ENCODE assay signal across 10 cellular contexts in the genomic region with DNA sequence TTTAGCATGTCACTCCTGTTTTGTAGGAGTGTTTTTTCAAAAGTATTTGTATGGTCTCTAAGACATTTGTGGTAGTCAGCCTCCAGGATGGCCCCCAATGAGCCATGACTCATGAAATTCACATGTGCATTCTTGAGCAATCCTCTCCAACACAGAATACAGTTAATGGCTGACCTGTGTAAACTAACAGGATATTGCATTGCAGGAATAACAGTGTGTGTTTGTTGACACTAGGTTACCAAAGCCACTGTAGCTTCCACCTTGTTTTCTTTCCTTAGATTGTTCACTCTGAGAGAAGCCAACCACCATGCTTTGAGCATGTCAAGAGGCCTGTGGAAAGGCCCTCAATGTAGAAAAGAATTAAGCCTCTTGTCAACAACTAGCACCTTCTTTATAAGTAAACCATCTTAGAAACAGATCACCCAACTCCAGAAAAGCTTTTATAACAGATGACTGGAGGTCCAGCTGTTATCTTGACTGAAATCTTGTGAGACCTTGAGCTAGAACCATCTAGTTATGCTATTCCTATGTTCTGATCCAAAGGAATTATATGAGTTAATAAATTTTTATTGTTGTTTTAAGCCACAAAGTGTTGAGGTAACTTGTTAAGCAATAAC. TPM values are rescaled to one million over a fixed set of nuclear protein-coding genes. Genes with fewer than 3 reads are reported as not detected.
A peak's percentile ranks its signal among the peaks of the same experiment; 100 is the strongest.
DNase-seq lines count a peak whose midpoint lies in the region; ATAC-seq and TF ChIP-seq lines count a peak whose summit lies in the region.
"Had no signal": no experiment of that assay in that cellular context is flagged by ENCODE, and none has a peak within 500 bp of the region (broad histone marks: within the 10 kb centered on the region; RNA-seq: fewer than 3 reads in every experiment).

No MANE protein-coding gene starts in this region.

- BruUV-seq in Caco-2 (replicated peaks; lab: Mats Ljungman, UMichigan) = no TSS peak
- BruUV-seq in mammary epithelial cell (replicated peaks; lab: Mats Ljungman, UMichigan) = no TSS peak

- no peaks in the 10 kb centered on the region for H3K27me3 Mint-ChIP-seq in Caco-2 (ENCODE audit: insufficient read depth, unreplicated experiment)

- no peak overlapping the region for H3K23ac ChIP-seq in mesenchymal stem cell (ENCODE audit: low read length in 2 of 2)

- no peak for TF ChIP-seq POLR2A in ovary (IDR thresholded peaks at IDR 0.05)

- peaks cover 10% of the 10 kb centered on the region for H3K36me3 Mint-ChIP-seq in Caco-2 (ENCODE audit: insufficient read depth, unreplicated experiment)

- POLR2A ChIA-PET in Caco-2 (lab: Charles Lee) = no interaction called here

- no peak overlapping the region for H3K4ac ChIP-seq in mesenchymal stem cell (ENCODE audit: low read depth in 1 of 2, low read length in 2 of 2)

- no peak overlapping the region for H2BK12ac ChIP-seq in mesenchymal stem cell (ENCODE audit: low read length in 2 of 2)

- no peak overlapping the region for H4K8ac ChIP-seq in mesenchymal stem cell (ENCODE audit: low read length)

- H3K9me3 Mint-ChIP-seq in Caco-2 (ENCODE audit: unreplicated experiment) = no peaks in the 10 kb centered on the region

- H3K27ac Mint-ChIP-seq in Caco-2 (ENCODE audit: unreplicated experiment) = peak overlapping the region; percentile 71

- H3K18ac ChIP-seq in mesenchymal stem cell (ENCODE audit: low read depth in 1 of 2, low read length in 2 of 2) = no peak overlapping the region

- no peak overlapping the region for H2BK15ac ChIP-seq in mesenchymal stem cell (ENCODE audit: low read depth, poor library complexity, severe bottlenecking)

- no peak for ATAC-seq in GM21576 (IDR thresholded peaks at IDR 0.05; ENCODE audit: unreplicated experiment)
- no peak for ATAC-seq in HG03342 (IDR thresholded peaks at IDR 0.05; ENCODE audit: unreplicated experiment)

- intact Hi-C loops in Caco-2 (cut with micrococcal nuclease; ENCODE audit: unreplicated experiment) (loop anchor here (1.0 kb wide), 1 partner anchor 19 kb away; no protein-coding TSS in a partner anchor), mammary epithelial cell (cut with micrococcal nuclease) (no loop called here), ovary (cut with DNase I) (no loop called here)

- H3K4me1 ChIP-seq in Caco-2 (peaks cover 15% of the 10 kb centered on the region), mammary epithelial cell (ENCODE audit: insufficient read depth, low read length) (peaks cover 6% of the 10 kb centered on the region), mesenchymal stem cell (ENCODE audit: control insufficient read depth, insufficient read depth, low read depth, low read length) (peaks cover 8% of the 10 kb centered on the region), ovary (ENCODE audit: insufficient read depth) (no peaks in the 10 kb centered on the region)

- H3K4me1 Mint-ChIP-seq in Caco-2 (ENCODE audit: low read depth, unreplicated experiment) = peaks cover 8% of the 10 kb centered on the region

- no peak for TF ChIP-seq EP300 in ovary (IDR thresholded peaks at IDR 0.05)

- CTCF ChIA-PET in Caco-2 (lab: Charles Lee) (interaction anchor here (0.5 kb wide), 1 partner anchor 14 kb away, joined by 3 read pairs; no protein-coding TSS in a partner anchor), mammary epithelial cell (lab: Charles Lee; ENCODE audit: low non-redundant PET) (no interaction called here)

- H3K27me3 ChIP-seq in Caco-2 (replicated peaks; ENCODE audit: control insufficient read depth, insufficient read depth, low read length) = no peaks in the 10 kb centered on the region
- no peaks in the 10 kb centered on the region for H3K27me3 ChIP-seq in mammary epithelial cell (ENCODE audit: insufficient read depth, low read length)
- H3K27me3 ChIP-seq in mesenchymal stem cell (ENCODE audit: control insufficient read depth in 1 of 2, insufficient read depth in 1 of 2, low read length in 2 of 2) = no peaks in the 10 kb centered on the region
- H3K27me3 ChIP-seq in ovary = no peaks in the 10 kb centered on the region

- H3K4me2 ChIP-seq in mammary epithelial cell (ENCODE audit: insufficient read depth, low read depth, low read length) (no peak overlapping the region), mesenchymal stem cell (ENCODE audit: low read length, poor library complexity, severe bottlenecking) (no peak overlapping the region)

- TF ChIP-seq CTCF in Caco-2 (IDR thresholded peaks at IDR 0.05; ENCODE audit: insufficient read depth in 1 of 2, low read depth in 1 of 2, low read length in 1 of 2, severe bottlenecking in 1 of 2, unreplicated experiment in 1 of 2) (no peak), LNCaP clone FGC (IDR thresholded peaks at IDR 0.05; ENCODE audit: control insufficient read depth, extremely low read depth, insufficient read depth) (no peak), mammary epithelial cell (conservative IDR thresholded peaks at IDR 0.05 in 1 of 2, IDR thresholded peaks at IDR 0.05 in 1 of 2; ENCODE audit: extremely low read depth in 1 of 2, insufficient read depth in 1 of 2, low read depth in 1 of 2, low read length in 2 of 2) (no peak), ovary (IDR thresholded peaks at IDR 0.05) (no peak)

- in situ Hi-C loops in mammary epithelial cell (cut with MboI; ENCODE audit: low sequenced_read_pairs in 2 of 2) = no loop called here

- no peak overlapping the region for H4K91ac ChIP-seq in mesenchymal stem cell (ENCODE audit: low read length)

- no peak overlapping the region for H2BK5ac ChIP-seq in mesenchymal stem cell (ENCODE audit: low read depth, low read length, poor library complexity, severe bottlenecking)

- H3K4me3 ChIP-seq in Caco-2 (ENCODE audit: low read depth, low read length) (no peak overlapping the region), LNCaP clone FGC (ENCODE audit: low read depth, low read length) (no peak overlapping the region), mammary epithelial cell (replicated peaks in 1 of 3; ENCODE audit: insufficient read depth in 1 of 3, low read depth in 2 of 3, low read length in 3 of 3) (no peak overlapping the region), mesenchymal stem cell (ENCODE audit: insufficient read depth in 1 of 2, low read depth in 1 of 2, low read length in 2 of 2) (no peak overlapping the region), ovary (no peak overlapping the region)

- H2BK120ac ChIP-seq in mesenchymal stem cell (ENCODE audit: low read depth, low read length) = no peak overlapping the region

- H3K79me2 ChIP-seq in mammary epithelial cell (ENCODE audit: insufficient read depth, low read length) = no peaks in the 10 kb centered on the region

- peak overlapping the region; percentile 61 for H2AFZ ChIP-seq in mammary epithelial cell (ENCODE audit: low read depth, low read length)
- H2AFZ ChIP-seq in mesenchymal stem cell (ENCODE audit: low read depth, low read length) = no peak overlapping the region

- no peak overlapping the region for H3K4me3 Mint-ChIP-seq in Caco-2 (ENCODE audit: unreplicated experiment)

- peaks cover 9% of the 10 kb centered on the region for H3K79me1 ChIP-seq in mesenchymal stem cell (replicated peaks; ENCODE audit: low read length, poor library complexity, severe bottlenecking)

- no peak overlapping the region for H3K14ac ChIP-seq in mesenchymal stem cell (ENCODE audit: low read length in 2 of 2)

- H3K9me3 ChIP-seq in Caco-2 (no peaks in the 10 kb centered on the region), mammary epithelial cell (replicated peaks; ENCODE audit: insufficient read depth, low read length) (no peaks in the 10 kb centered on the region), mesenchymal stem cell (ENCODE audit: control insufficient read depth, low read length) (no peaks in the 10 kb centered on the region), ovary (no peaks in the 10 kb centered on the region)

- DNase-seq in Caco-2 = peak; percentile 35 to 61
- DNase-seq in LNCaP clone FGC (ENCODE audit: low read depth) = peak; percentile 35
- peak; percentile 82 for DNase-seq in mammary epithelial cell
- DNase-seq in mesenchymal stem cell = peak; percentile 94
- DNase-seq in activated CD4-positive, alpha-beta T cell treated with anti-CD3 and anti-CD28 coated beads for 48 hours = no peak
- DNase-seq in ovary = no peak
- DNase-seq: caudate nucleus, NCI-H1048 had no signal

- dilution Hi-C loops in mammary epithelial cell (cut with HindIII; ENCODE audit: low sequenced_read_pairs) = no loop called here

- H4K20me1 ChIP-seq in mammary epithelial cell (ENCODE audit: insufficient read depth, low read length) = no peaks in the 10 kb centered on the region

- no peak overlapping the region for H3K9ac ChIP-seq in mammary epithelial cell (ENCODE audit: insufficient read depth, low read length)
- H3K9ac ChIP-seq in mesenchymal stem cell (ENCODE audit: low read length) = peak overlapping the region; percentile 76

- H2AK5ac ChIP-seq in mesenchymal stem cell (ENCODE audit: low read length, severe bottlenecking) = no peak overlapping the region

- H3K27ac ChIP-seq in mammary epithelial cell (ENCODE audit: insufficient read depth, low read depth, low read length) (peak overlapping the region; percentile 81), mesenchymal stem cell (ENCODE audit: low read length, poor library complexity, severe bottlenecking) (peak overlapping the region; percentile 86), ovary (no peak overlapping the region)

- H3K36me3 ChIP-seq in Caco-2 (ENCODE audit: control insufficient read depth, insufficient read depth, low read length) (no peaks in the 10 kb centered on the region), mammary epithelial cell (ENCODE audit: insufficient read depth, low read length) (peaks cover 2% of the 10 kb centered on the region), mesenchymal stem cell (ENCODE audit: control insufficient read depth in 1 of 2, insufficient read depth in 2 of 2, low read depth in 1 of 2, low read length in 2 of 2) (peaks cover 6 to 20% of the 10 kb centered on the region in 2 experiments), ovary (no peaks in the 10 kb centered on the region)

RNA-seq across cellular contexts. Expression of a gene that starts 28.5 kb away (rescaled TPM):
- total RNA-seq in Caco-2 (2022) (51.1 and 58.7 TPM in 2 replicates), mammary epithelial cell (10 to 100 TPM; 28.0 to 45.3 TPM), ovary (10 to 100 TPM; 34.0 to 50.1 (median 41.3) TPM)
- polyA plus RNA-seq in mammary epithelial cell (8.3 TPM), ovary (10 to 100 TPM; 13.6 to 22.3 TPM)
- 16.7 TPM for polyA minus RNA-seq in mammary epithelial cell
- polyA plus RNA-seq in mesenchymal stem cell (2013, experiment 1 of 2) = 8.5 TPM
- polyA plus RNA-seq in mesenchymal stem cell (2013, experiment 2 of 2) = 7.4 TPM

RNA-seq across cellular contexts. Expression of a gene that starts 28.9 kb away (rescaled TPM):
- total RNA-seq in Caco-2 (2022) (130 and 143 TPM in 2 replicates), mammary epithelial cell (10 to 100 TPM; 17.7 to 56.0 TPM), ovary (10 to 100 TPM; 19.7 to 46.5 (median 44.0) TPM)
- polyA plus RNA-seq in mammary epithelial cell (17.4 TPM), ovary (10 to 100 TPM; 29.9 to 37.6 TPM)
- 3.3 TPM for polyA minus RNA-seq in mammary epithelial cell
- 90.8 TPM for polyA plus RNA-seq in mesenchymal stem cell (2013, experiment 1 of 2)
- 93.7 TPM for polyA plus RNA-seq in mesenchymal stem cell (2013, experiment 2 of 2)

Comparison
In these comparisons a context has a peak if more than half of its experiments do, and no peak if none do; other contexts are left out.
1. DNase-seq: peak in Caco-2 (2 of 2), LNCaP clone FGC (single experiment), mammary epithelial cell (single experiment) and mesenchymal stem cell (single experiment); none in activated CD4-positive, alpha-beta T cell treated with anti-CD3 and anti-CD28 coated beads for 48 hours (single experiment) and ovary (0 of 5).
2. H3K27ac ChIP-seq: peak in mammary epithelial cell (single experiment) and mesenchymal stem cell (single experiment); none in ovary (0 of 2).